35 cellular contexts compared by ENCODE assay signal in genomic region chr2:120149406-120149805, GRCh38.
"Had no signal": no experiment of that assay in that cellular context is flagged by ENCODE, and none has a peak within 500 bp of the region (broad histone marks: within the 10 kb centered on the region; RNA-seq: fewer than 3 reads in every experiment).

No MANE protein-coding gene starts in this region.

- H3K4me3 Mint-ChIP-seq: activated B cell treated with CpG ODN at 0.5 μM for 24 hours; activated CD4-positive, alpha-beta memory T cell treated with anti-CD3 and anti-CD28 coated beads for 36 hours; activated CD4-positive, alpha-beta T cell treated with anti-CD3 and anti-CD28 coated beads, Interleukin-2, amount 10 ng/mL, durations not matched to agents 24 days and 14 days; activated CD8-positive, alpha-beta T cell treated with anti-CD3 and anti-CD28 coated beads for 36 hours; activated naive CD4-positive, alpha-beta T cell treated with anti-CD3 and anti-CD28 coated beads for 36 hours; activated naive CD8-positive, alpha-beta T cell treated with anti-CD3 and anti-CD28 coated beads for 36 hours; activated T-cell treated with anti-CD3 and anti-CD28 coated beads, Interleukin-2, amount 50 U/mL, for 4 hours; activated T-cell treated with anti-CD3 and anti-CD28 coated beads, Interleukin-2, amount 50 U/mL, for 72 hours; activated T-helper 1 cell treated with anti-CD3 and anti-CD28 coated beads, Interleukin-12 subunit alpha, Interleukin-12 subunit beta, Interleukin-2, Interleukin-4 antibody, amounts not matched to agents 30 ng/mL and 10 ng/mL and 1 ng/mL, durations not matched to agents 14 hours and 24 hours and 36 hours; activated T-helper 17 cell treated with anti-CD3 and anti-CD28 coated beads, Interleukin-2, amount 50 U/mL, for 72 hours; T-helper 1 cell treated with Interleukin-12 subunit alpha and Interleukin-12 subunit beta and Interleukin-4 antibody, amounts not matched to agents 30 μg/mL and 1 μg/mL, for 36 hours; T-helper 2 cell treated with Interferon-gamma antibody and Interleukin-4, amounts not matched to agents 5 μg/mL and 100 μg/mL, for 36 hours had no signal

- H3K4me3 ChIP-seq: adrenal gland, body of pancreas, breast epithelium had no signal

- H3K27me3 Mint-ChIP-seq: activated B cell treated with CpG ODN at 0.5 μM for 24 hours; activated CD4-positive, alpha-beta memory T cell treated with anti-CD3 and anti-CD28 coated beads for 36 hours; activated CD4-positive, alpha-beta T cell treated with anti-CD3 and anti-CD28 coated beads, Interleukin-2, amount 10 ng/mL, durations not matched to agents 24 days and 14 days; activated CD8-positive, alpha-beta T cell treated with anti-CD3 and anti-CD28 coated beads for 36 hours; activated naive CD8-positive, alpha-beta T cell treated with anti-CD3 and anti-CD28 coated beads for 36 hours; activated T-helper 17 cell treated with anti-CD3 and anti-CD28 coated beads, Interleukin-2, amount 50 U/mL, for 72 hours had no signal

- H3K27ac ChIP-seq: adrenal gland, body of pancreas, brain microvascular endothelial cell, breast epithelium, VCaP had no signal

- H3K36me3 ChIP-seq: adrenal gland, brain microvascular endothelial cell, breast epithelium had no signal

- H3K27ac Mint-ChIP-seq: activated B cell treated with CpG ODN at 0.5 μM for 24 hours; activated CD4-positive, alpha-beta memory T cell treated with anti-CD3 and anti-CD28 coated beads for 36 hours; activated CD4-positive, alpha-beta T cell treated with anti-CD3 and anti-CD28 coated beads, Interleukin-2, amount 10 ng/mL, durations not matched to agents 24 days and 14 days; activated CD8-positive, alpha-beta T cell treated with anti-CD3 and anti-CD28 coated beads for 36 hours; activated naive CD4-positive, alpha-beta T cell treated with anti-CD3 and anti-CD28 coated beads for 36 hours; activated naive CD4-positive, alpha-beta T cell treated with anti-CD3 and anti-CD28 coated beads, Interleukin-2, amount 50 U/mL, for 72 hours; activated naive CD8-positive, alpha-beta T cell treated with anti-CD3 and anti-CD28 coated beads for 36 hours; activated T-cell treated with anti-CD3 and anti-CD28 coated beads, Interleukin-2, amount 50 U/mL, for 72 hours; activated T-helper 1 cell treated with anti-CD3 and anti-CD28 coated beads, Interleukin-12 subunit alpha, Interleukin-12 subunit beta, Interleukin-2, Interleukin-4 antibody, amounts not matched to agents 30 ng/mL and 10 ng/mL and 1 ng/mL, durations not matched to agents 14 hours and 24 hours and 36 hours; activated T-helper 17 cell treated with anti-CD3 and anti-CD28 coated beads, Interleukin-2, amount 50 U/mL, for 72 hours; T-helper 1 cell treated with Interleukin-12 subunit alpha and Interleukin-12 subunit beta and Interleukin-4 antibody, amounts not matched to agents 30 μg/mL and 1 μg/mL, for 36 hours; T-helper 2 cell treated with Interferon-gamma antibody and Interleukin-4, amounts not matched to agents 5 μg/mL and 100 μg/mL, for 36 hours had no signal

- ATAC-seq: activated CD8-positive, alpha-beta T cell treated with anti-CD3 and anti-CD28 coated beads for 36 hours; activated naive CD4-positive, alpha-beta T cell treated with anti-CD3 and anti-CD28 coated beads, Interleukin-2, amount 50 U/mL, for 72 hours; activated T-cell treated with anti-CD3 and anti-CD28 coated beads, Interleukin-2, amount 50 U/mL, for 4 hours; activated T-cell treated with anti-CD3 and anti-CD28 coated beads, Interleukin-2, amount 50 U/mL, for 72 hours; activated T-helper 17 cell treated with anti-CD3 and anti-CD28 coated beads, Interleukin-2, amount 50 U/mL, for 72 hours; body of pancreas had no signal

- H3K27me3 ChIP-seq: adrenal gland, body of pancreas, brain microvascular endothelial cell, breast epithelium had no signal

- H3K4me1 ChIP-seq: adrenal gland, breast epithelium had no signal

- H3K4me1 Mint-ChIP-seq: activated CD4-positive, alpha-beta T cell treated with anti-CD3 and anti-CD28 coated beads, Interleukin-2, amount 10 ng/mL, durations not matched to agents 24 days and 14 days; activated naive CD8-positive, alpha-beta T cell treated with anti-CD3 and anti-CD28 coated beads for 36 hours; activated T-helper 17 cell treated with anti-CD3 and anti-CD28 coated beads, Interleukin-2, amount 50 U/mL, for 72 hours had no signal

- H3K9me3 ChIP-seq: adrenal gland had no signal

- DNase-seq: activated B cell treated with CpG ODN at 0.5 μM for 24 hours; activated CD4-positive, alpha-beta memory T cell treated with anti-CD3 and anti-CD28 coated beads for 36 hours; activated CD4-positive, alpha-beta T cell treated with anti-CD3 and anti-CD28 coated beads for 4 hours; activated CD4-positive, alpha-beta T cell treated with anti-CD3 and anti-CD28 coated beads, Interleukin-2, amount 10 ng/mL, durations not matched to agents 24 days and 14 days; activated CD4-positive, alpha-beta T cell treated with anti-CD3 and anti-CD28 coated beads, Interleukin-2, amount 50 U/mL, for 1 hour; activated CD4-positive, alpha-beta T cell treated with anti-CD3 and anti-CD28 coated beads, Interleukin-2, amount 50 U/mL, for 4 hours; activated CD4-positive, CD25-positive, alpha-beta regulatory T cell treated with anti-CD3 and anti-CD28 coated beads, Interleukin-2, amount 50 U/mL, for 72 hours; activated CD8-positive, alpha-beta memory T cell treated with anti-CD3 and anti-CD28 coated beads, Interleukin-2, amount 50 U/mL, for 4 hours; activated CD8-positive, alpha-beta T cell treated with anti-CD3 and anti-CD28 coated beads for 36 hours; activated effector memory CD4-positive, alpha-beta T cell treated with anti-CD3 and anti-CD28 coated beads, Interleukin-2, amount 50 U/mL, for 16 hours; activated gamma-delta T cell treated with Interleukin-2 at 50 U/mL for 16 hours; activated naive CD4-positive, alpha-beta T cell; activated naive CD4-positive, alpha-beta T cell treated with anti-CD3 and anti-CD28 coated beads for 36 hours; activated naive CD4-positive, alpha-beta T cell treated with anti-CD3 and anti-CD28 coated beads, Interleukin-2, amount 50 U/mL, for 16 hours; activated naive CD8-positive, alpha-beta T cell treated with anti-CD3 and anti-CD28 coated beads for 36 hours; activated T-cell treated with anti-CD3 and anti-CD28 coated beads for 4 hours; activated T-cell treated with anti-CD3 and anti-CD28 coated beads, Interleukin-2, amount 50 U/mL, for 1 hour; activated T-cell treated with anti-CD3 and anti-CD28 coated beads, Interleukin-2, amount 50 U/mL, for 4 hours; activated T-cell treated with anti-CD3 and anti-CD28 coated beads, Interleukin-2, amount 50 U/mL, for 72 hours; adrenal gland; amniotic stem cell; aorta; body of pancreas; brain microvascular endothelial cell; central memory CD4-positive, alpha-beta T cell; T-helper 1 cell; T-helper 2 cell; T-helper 9 cell had no signal

- H3K9me3 Mint-ChIP-seq: activated T-helper 17 cell treated with anti-CD3 and anti-CD28 coated beads, Interleukin-2, amount 50 U/mL, for 72 hours had no signal
